8 cellular contexts compared by ENCODE assay signal in the genomic region with DNA sequence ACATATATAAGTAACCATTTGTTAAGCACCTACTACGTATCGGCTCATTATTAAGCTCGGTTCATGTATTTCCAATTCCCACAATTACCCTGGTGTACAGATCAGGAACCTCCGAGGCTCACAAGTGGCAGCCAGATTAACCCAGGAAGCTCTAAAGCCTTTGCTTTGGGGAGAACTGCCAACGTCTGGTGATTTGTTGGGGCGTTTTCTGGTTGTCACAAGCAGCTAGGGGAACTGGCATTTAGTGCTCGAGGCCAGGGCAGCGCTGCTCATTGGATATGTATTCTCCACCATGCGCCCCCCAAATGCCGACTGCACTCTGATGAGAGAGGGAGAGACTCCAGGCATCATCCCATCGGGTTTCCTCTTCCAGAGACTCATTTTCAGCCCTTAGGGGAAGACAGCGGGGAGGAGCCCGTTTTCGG. TPM values are rescaled to one million over a fixed set of nuclear protein-coding genes. Genes with fewer than 3 reads are reported as not detected.
A peak's percentile ranks its signal among the peaks of the same experiment; 100 is the strongest.
DNase-seq lines count a peak whose midpoint lies in the region; ATAC-seq and TF ChIP-seq lines count a peak whose summit lies in the region.

No MANE protein-coding gene starts in this region.

- H2AFZ ChIP-seq in ACC112 (ENCODE audit: low read length, unreplicated experiment): peak overlapping the region; percentile 90

- H3K4me3 ChIP-seq in ACC112 (ENCODE audit: low read depth, low read length) (peak overlapping the region; percentile 82), fibroblast of the aortic adventitia (ENCODE audit: low read depth, low read length) (peak overlapping the region; percentile 88)

- TF ChIP-seq CTCF in fibroblast of the aortic adventitia (IDR thresholded peaks at IDR 0.05; ENCODE audit: insufficient read depth, low read length) (peak; percentile 44), nephron progenitor cell (IDR thresholded peaks at IDR 0.05) (no peak)

- no peaks in the 10 kb centered on the region for H3K4me1 ChIP-seq in ACC112 (ENCODE audit: control insufficient read depth, insufficient read depth, low read length, unreplicated experiment)

- no peak for TF ChIP-seq POLR2A in GM18505 (IDR thresholded peaks at IDR 0.05; ENCODE audit: borderline replicate concordance, extremely low read depth, insufficient read depth, insufficient read length)

- H3K36me3 ChIP-seq in ACC112 (ENCODE audit: insufficient read depth, low read length): no peaks in the 10 kb centered on the region

- peaks cover 22% of the 10 kb centered on the region for H3K4me1 Mint-ChIP-seq in activated T-cell treated with anti-CD3 and anti-CD28 coated beads, Interleukin-2, amount 50 U/mL, for 4 hours (ENCODE audit: low read depth)
- peaks cover 22% of the 10 kb centered on the region for H3K4me1 Mint-ChIP-seq in nephron progenitor cell

- peak overlapping the region; percentile 55 for H3K27ac ChIP-seq in ACC112 (ENCODE audit: low read depth, low read length)

- peak overlapping the region; percentile 43 for H3K27ac Mint-ChIP-seq in nephron progenitor cell

- peaks cover 4% of the 10 kb centered on the region for H3K79me2 ChIP-seq in ACC112 (ENCODE audit: control insufficient read depth, insufficient read depth, low read length, unreplicated experiment)

- ATAC-seq in GM18505 (IDR thresholded peaks at IDR 0.05; ENCODE audit: unreplicated experiment): peak; percentile 36
- ATAC-seq in HG02852 (IDR thresholded peaks at IDR 0.05; ENCODE audit: unreplicated experiment): peak; percentile 29
- peak; percentile 25 to 36 for ATAC-seq in activated T-cell treated with anti-CD3 and anti-CD28 coated beads, Interleukin-2, amount 50 U/mL, for 4 hours

- H3K27me3 ChIP-seq in ACC112 (ENCODE audit: insufficient read depth, low read length): no peaks in the 10 kb centered on the region

- H3K27me3 Mint-ChIP-seq in activated T-cell treated with anti-CD3 and anti-CD28 coated beads, Interleukin-2, amount 50 U/mL, for 4 hours (ENCODE audit: low read depth): no peaks in the 10 kb centered on the region
- peaks cover 4% of the 10 kb centered on the region for H3K27me3 Mint-ChIP-seq in nephron progenitor cell (ENCODE audit: low read depth, poor library complexity)

- H3K36me3 Mint-ChIP-seq in activated T-cell treated with anti-CD3 and anti-CD28 coated beads, Interleukin-2, amount 50 U/mL, for 4 hours (ENCODE audit: insufficient read depth): peaks cover 11% of the 10 kb centered on the region
- H3K36me3 Mint-ChIP-seq in nephron progenitor cell (ENCODE audit: low read depth): peaks cover 15% of the 10 kb centered on the region

- DNase-seq in NCI-H146 (lab: John Stamatoyannopoulos, UW) (peak; percentile 71), fibroblast of the aortic adventitia (ENCODE audit: low read depth) (peak; percentile 45), nephron progenitor cell (no peak), NCI-H1436 (lab: John Stamatoyannopoulos, UW) (no peak)
- DNase-seq in activated T-cell treated with anti-CD3 and anti-CD28 coated beads, Interleukin-2, amount 50 U/mL, for 4 hours: no peak

- H3K4me3 Mint-ChIP-seq in activated T-cell treated with anti-CD3 and anti-CD28 coated beads, Interleukin-2, amount 50 U/mL, for 4 hours: peak overlapping the region; percentile 90
- H3K4me3 Mint-ChIP-seq in nephron progenitor cell: peak overlapping the region; percentile 90

- H3K9me3 Mint-ChIP-seq in activated T-cell treated with anti-CD3 and anti-CD28 coated beads, Interleukin-2, amount 50 U/mL, for 4 hours: no peaks in the 10 kb centered on the region
- no peaks in the 10 kb centered on the region for H3K9me3 Mint-ChIP-seq in nephron progenitor cell

RNA-seq across cellular contexts. Expression of a gene that starts 0.5 kb away (rescaled TPM):
- 1 to 10 TPM; 5.3 to 7.5 (median 7.3) TPM for total RNA-seq in activated T-cell treated with anti-CD3 and anti-CD28 coated beads, Interleukin-2, amount 50 U/mL, for 4 hours
- 8.6 and 20.3 TPM in 2 replicates for total RNA-seq in fibroblast of the aortic adventitia (ENCODE audit: low replicate concordance)

RNA-seq across cellular contexts. Expression of a gene that starts 23.9 kb away (rescaled TPM):
- total RNA-seq in activated T-cell treated with anti-CD3 and anti-CD28 coated beads, Interleukin-2, amount 50 U/mL, for 4 hours: 10 to 100 TPM; 32.2 to 39.3 (median 33.1) TPM
- total RNA-seq in fibroblast of the aortic adventitia (ENCODE audit: low replicate concordance): 12.9 and 26.5 TPM in 2 replicates

Comparison
In these comparisons a context has a peak if more than half of its experiments do, and no peak if none do; other contexts are left out.
1. DNase-seq: peak in NCI-H146 (single experiment) and fibroblast of the aortic adventitia (single experiment); none in activated T-cell treated with anti-CD3 and anti-CD28 coated beads, Interleukin-2, amount 50 U/mL, for 4 hours (single experiment), nephron progenitor cell (single experiment) and NCI-H1436 (single experiment).
2. Peak in every context shown above with its lines, with median percentiles within 50 percentile points of each other: ATAC-seq.